ENCODE assay signal across 1 cellular context in the genomic region with DNA sequence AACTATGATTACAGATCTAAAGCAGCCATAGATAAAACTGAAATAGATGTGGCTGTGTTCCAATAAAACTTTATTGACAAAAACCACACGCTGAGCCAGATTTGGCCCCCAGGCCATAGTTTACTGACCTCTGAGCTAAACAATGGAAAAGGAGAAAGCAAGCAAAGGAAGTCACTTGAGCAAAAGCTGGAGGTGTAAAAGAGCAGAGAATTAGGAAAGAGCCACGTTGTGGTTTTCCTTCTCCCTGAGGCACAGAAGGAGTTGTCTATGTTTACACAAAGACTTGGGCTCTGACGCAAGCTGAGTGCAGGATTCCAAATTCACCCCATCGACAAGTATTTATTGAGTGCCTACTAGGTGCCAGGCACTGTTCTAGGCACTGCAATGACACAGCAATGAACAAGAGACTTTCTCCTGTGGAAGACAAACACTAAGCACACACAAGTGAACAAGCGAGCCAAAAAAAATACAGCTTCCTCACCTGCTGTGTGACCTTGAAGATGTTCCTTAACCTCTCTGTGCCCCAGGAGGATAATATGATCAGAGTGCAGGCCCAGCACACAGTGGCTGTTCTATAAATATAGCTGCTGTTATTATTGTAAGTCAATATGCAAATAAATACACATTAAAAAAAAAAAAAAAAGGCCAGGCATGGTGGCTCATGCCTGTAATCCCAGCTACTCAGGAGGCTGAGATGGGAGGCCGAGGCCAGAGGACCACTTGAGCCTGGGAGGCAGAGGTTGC.
TF ChIP-seq lines count a peak whose summit lies in the region.

No MANE protein-coding gene starts in this region.

TF ChIP-seq in IMR-90, 13 proteins besides CTCF, POLR2A, EP300 and RAD21 (continued from another document):
- TF ChIP-seq NFE2L2 (IDR thresholded peaks at IDR 0.05; ENCODE audit: low read depth, low read length) (peak; percentile 53; the same call in 1 of the 2 replicates), FOS (IDR thresholded peaks at IDR 0.05; ENCODE audit: low read depth, low read length) (no peak), RFX5 (IDR thresholded peaks at IDR 0.05; ENCODE audit: low read depth, low read length) (no peak), CEBPB (IDR thresholded peaks at IDR 0.05; ENCODE audit: low read depth, low read length) (peak; percentile 81), MAFK (IDR thresholded peaks at IDR 0.05; ENCODE audit: low read depth, low read length) (no peak), SMC3 (IDR thresholded peaks at IDR 0.05; ENCODE audit: low read depth, low read length) (no peak)
TF ChIP-seq in IMR-90: peak in this region for 4.
